Comparison of ENCODE assay signal across 11 cellular contexts in genomic region chr14:61510736-61511557, GRCh38.
A peak's percentile ranks its signal among the peaks of the same experiment; 100 is the strongest.
DNase-seq lines count a peak whose midpoint lies in the region; ATAC-seq and TF ChIP-seq lines count a peak whose summit lies in the region.
"Had no signal": no experiment of that assay in that cellular context is flagged by ENCODE, and none has a peak within 500 bp of the region (broad histone marks: within the 10 kb centered on the region; RNA-seq: fewer than 3 reads in every experiment).

No MANE protein-coding gene starts in this region.

- H3K27me3 Mint-ChIP-seq in MCF 10A (ENCODE audit: insufficient read depth, unreplicated experiment) = no peaks in the 10 kb centered on the region
- H3K27me3 Mint-ChIP-seq in activated T-helper 2 cell treated with anti-CD3 and anti-CD28 coated beads, Interferon-gamma antibody, Interleukin-2, Interleukin-4, amounts not matched to agents 10 μg/mL and 5 μg/mL and 100 μg/mL, durations not matched to agents 14 hours and 24 hours and 36 hours (ENCODE audit: low read depth) = no peaks in the 10 kb centered on the region

- BruUV-seq in MCF 10A (replicated peaks; lab: Mats Ljungman, UMichigan) = no TSS peak

- H3K27ac ChIP-seq in breast epithelium (peak overlapping the region; percentile 64 to 67), lower lobe of right lung (peak overlapping the region; percentile 51), upper lobe of right lung (peak overlapping the region; percentile 45)
- H3K27ac ChIP-seq: KMS-11 had no signal

- H3K4me1 Mint-ChIP-seq in MCF 10A (ENCODE audit: insufficient read depth, unreplicated experiment) = peaks cover 19% of the 10 kb centered on the region
- H3K4me1 Mint-ChIP-seq in activated T-helper 2 cell treated with anti-CD3 and anti-CD28 coated beads, Interferon-gamma antibody, Interleukin-2, Interleukin-4, amounts not matched to agents 10 μg/mL and 5 μg/mL and 100 μg/mL, durations not matched to agents 14 hours and 24 hours and 36 hours (ENCODE audit: low read depth) = peaks cover 65% of the 10 kb centered on the region

- no peak overlapping the region for H3K27ac Mint-ChIP-seq in MCF 10A (ENCODE audit: low read depth, unreplicated experiment)
- H3K27ac Mint-ChIP-seq in activated T-helper 2 cell treated with anti-CD3 and anti-CD28 coated beads, Interferon-gamma antibody, Interleukin-2, Interleukin-4, amounts not matched to agents 10 μg/mL and 5 μg/mL and 100 μg/mL, durations not matched to agents 14 hours and 24 hours and 36 hours = peak overlapping the region; percentile 83

- no peaks in the 10 kb centered on the region for H3K9me3 ChIP-seq in breast epithelium
- no peaks in the 10 kb centered on the region for H3K9me3 ChIP-seq in lower lobe of right lung
- H3K9me3 ChIP-seq in upper lobe of right lung = no peaks in the 10 kb centered on the region

- no peaks in the 10 kb centered on the region for H3K36me3 Mint-ChIP-seq in MCF 10A (ENCODE audit: insufficient read depth, unreplicated experiment)
- H3K36me3 Mint-ChIP-seq in activated T-helper 2 cell treated with anti-CD3 and anti-CD28 coated beads, Interferon-gamma antibody, Interleukin-2, Interleukin-4, amounts not matched to agents 10 μg/mL and 5 μg/mL and 100 μg/mL, durations not matched to agents 14 hours and 24 hours and 36 hours (ENCODE audit: low read depth) = peaks cover 69% of the 10 kb centered on the region

- H3K4me1 ChIP-seq in breast epithelium = peaks cover 6 to 10% of the 10 kb centered on the region in 2 donors
- H3K4me1 ChIP-seq in lower lobe of right lung = peaks cover 53% of the 10 kb centered on the region
- peaks cover 38% of the 10 kb centered on the region for H3K4me1 ChIP-seq in upper lobe of right lung

- H3K4me3 ChIP-seq in breast epithelium (no peak overlapping the region), lower lobe of right lung (no peak overlapping the region), upper lobe of right lung (no peak overlapping the region)

- DNase-seq in breast epithelium (ENCODE audit: low spot score in 2 of 2) = no peak
- DNase-seq in MCF 10A (ENCODE audit: unreplicated experiment) = no peak
- DNase-seq in activated T-helper 2 cell treated with anti-CD3 and anti-CD28 coated beads, Interferon-gamma antibody, Interleukin-2, Interleukin-4, amounts not matched to agents 10 μg/mL and 5 μg/mL and 100 μg/mL, durations not matched to agents 14 hours and 24 hours and 36 hours (ENCODE audit: low spot score) = no peak
- no peak for DNase-seq in lower lobe of right lung
- DNase-seq in upper lobe of right lung = no peak
- DNase-seq in ecto neural progenitor cell (ENCODE audit: low spot score) = no peak
- no peak for DNase-seq in NCI-H146 (lab: John Stamatoyannopoulos, UW)
- DNase-seq in occipital lobe (lab: John Stamatoyannopoulos, UW) = no peak
- DNase-seq: AML-193, NCI-H526 treated with DMSO at 0.1 percent for 48 hours had no signal

- intact Hi-C loops in breast epithelium (cut with DNase I; ENCODE audit: low total_unique reads) (loop anchor here (1.0 kb wide), 1 partner anchor 41 kb away; no protein-coding TSS in a partner anchor), MCF 10A (cut with micrococcal nuclease) (no loop called here), lower lobe of right lung (cut with DNase I) (no loop called here), upper lobe of right lung (cut with DNase I) (no loop called here)
- intact Hi-C loops in activated T-helper 2 cell treated with anti-CD3 and anti-CD28 coated beads, Interferon-gamma antibody, Interleukin-2, Interleukin-4, amounts not matched to agents 10 μg/mL and 5 μg/mL and 100 μg/mL, durations not matched to agents 14 hours and 24 hours and 36 hours (cut with micrococcal nuclease) = loop anchor here (1.0 to 2.0 kb wide), 2 partner anchors 8 to 14 kb away; no protein-coding TSS in a partner anchor

- no peaks in the 10 kb centered on the region for H3K36me3 ChIP-seq in breast epithelium
- peaks cover 16% of the 10 kb centered on the region for H3K36me3 ChIP-seq in lower lobe of right lung
- no peaks in the 10 kb centered on the region for H3K36me3 ChIP-seq in upper lobe of right lung

- H3K9me3 Mint-ChIP-seq in MCF 10A (ENCODE audit: unreplicated experiment) = no peaks in the 10 kb centered on the region
- H3K9me3 Mint-ChIP-seq in activated T-helper 2 cell treated with anti-CD3 and anti-CD28 coated beads, Interferon-gamma antibody, Interleukin-2, Interleukin-4, amounts not matched to agents 10 μg/mL and 5 μg/mL and 100 μg/mL, durations not matched to agents 14 hours and 24 hours and 36 hours = no peaks in the 10 kb centered on the region

- TF ChIP-seq CTCF in breast epithelium (IDR thresholded peaks at IDR 0.05) (no peak), MCF 10A (IDR thresholded peaks at IDR 0.05; ENCODE audit: unreplicated experiment) (no peak), lower lobe of right lung (IDR thresholded peaks at IDR 0.05) (no peak), upper lobe of right lung (IDR thresholded peaks at IDR 0.05) (no peak)

- POLR2A ChIA-PET in MCF 10A (lab: Yijun Ruan, JAX) = interaction anchor here (0.7 to 5.8 kb wide), 14 partner anchors 8 to 251 kb away, joined by 3 to 108 read pairs (median 16); partner anchors contain the start of gene SNAPC1

- CTCF ChIA-PET in MCF 10A (lab: Yijun Ruan, JAX) = interaction anchor here (0.6 to 1.1 kb wide), 4 partner anchors 17 to 121 kb away, joined by 3 to 4 read pairs (median 4); no protein-coding TSS in a partner anchor

- TF ChIP-seq POLR2A in breast epithelium (IDR thresholded peaks at IDR 0.05) = no peak

- ATAC-seq in lower lobe of right lung = peak in 1 of 2 donors; percentile 11
- no peak for ATAC-seq in upper lobe of right lung

- no peak overlapping the region for H3K4me3 Mint-ChIP-seq in MCF 10A (ENCODE audit: unreplicated experiment)
- H3K4me3 Mint-ChIP-seq in activated T-helper 2 cell treated with anti-CD3 and anti-CD28 coated beads, Interferon-gamma antibody, Interleukin-2, Interleukin-4, amounts not matched to agents 10 μg/mL and 5 μg/mL and 100 μg/mL, durations not matched to agents 14 hours and 24 hours and 36 hours (ENCODE audit: low read depth) = no peak overlapping the region

- no peaks in the 10 kb centered on the region for H3K27me3 ChIP-seq in breast epithelium
- no peaks in the 10 kb centered on the region for H3K27me3 ChIP-seq in lower lobe of right lung (ENCODE audit: low read depth)
- no peaks in the 10 kb centered on the region for H3K27me3 ChIP-seq in upper lobe of right lung

Comparison
In these comparisons a context has a peak if more than half of its experiments do, and no peak if none do; other contexts are left out.
1. intact Hi-C loops: an anchor here in breast epithelium (1.0 kb wide) and activated T-helper 2 cell treated with anti-CD3 and anti-CD28 coated beads, Interferon-gamma antibody, Interleukin-2, Interleukin-4, amounts not matched to agents 10 μg/mL and 5 μg/mL and 100 μg/mL, durations not matched to agents 14 hours and 24 hours and 36 hours (1.0 to 2.0 kb wide); none called in MCF 10A, lower lobe of right lung and upper lobe of right lung.